ENCODE assay signal across 2 cellular contexts in genomic region chr2:234751275-234751938, GRCh38.
TF ChIP-seq lines count a peak whose summit lies in the region.

No MANE protein-coding gene starts in this region.

TF ChIP-seq in WTC11, 78 proteins besides CTCF, POLR2A, EP300 and RAD21 (continued from another document):
- TF ChIP-seq, protein P1, sequence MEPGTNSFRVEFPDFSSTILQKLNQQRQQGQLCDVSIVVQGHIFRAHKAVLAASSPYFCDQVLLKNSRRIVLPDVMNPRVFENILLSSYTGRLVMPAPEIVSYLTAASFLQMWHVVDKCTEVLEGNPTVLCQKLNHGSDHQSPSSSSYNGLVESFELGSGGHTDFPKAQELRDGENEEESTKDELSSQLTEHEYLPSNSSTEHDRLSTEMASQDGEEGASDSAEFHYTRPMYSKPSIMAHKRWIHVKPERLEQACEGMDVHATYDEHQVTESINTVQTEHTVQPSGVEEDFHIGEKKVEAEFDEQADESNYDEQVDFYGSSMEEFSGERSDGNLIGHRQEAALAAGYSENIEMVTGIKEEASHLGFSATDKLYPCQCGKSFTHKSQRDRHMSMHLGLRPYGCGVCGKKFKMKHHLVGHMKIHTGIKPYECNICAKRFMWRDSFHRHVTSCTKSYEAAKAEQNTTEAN (CRISPR knock-in tag; IDR thresholded peaks at IDR 0.05): no peak
- TF ChIP-seq ZNF416 (CRISPR knock-in tag; IDR thresholded peaks at IDR 0.05) (no peak), ELF4 (CRISPR knock-in tag; IDR thresholded peaks at IDR 0.05; ENCODE audit: low read depth) (no peak), SMAD3 (CRISPR knock-in tag; IDR thresholded peaks at IDR 0.05; ENCODE audit: borderline replicate concordance) (no peak), GTF2I (CRISPR knock-in tag; conservative IDR thresholded peaks at IDR 0.05) (no peak), NFYB (CRISPR knock-in tag; conservative IDR thresholded peaks at IDR 0.05; ENCODE audit: low read depth) (no peak), ZNF121 (CRISPR knock-in tag; IDR thresholded peaks at IDR 0.05) (no peak)
- TF ChIP-seq, protein P2, sequence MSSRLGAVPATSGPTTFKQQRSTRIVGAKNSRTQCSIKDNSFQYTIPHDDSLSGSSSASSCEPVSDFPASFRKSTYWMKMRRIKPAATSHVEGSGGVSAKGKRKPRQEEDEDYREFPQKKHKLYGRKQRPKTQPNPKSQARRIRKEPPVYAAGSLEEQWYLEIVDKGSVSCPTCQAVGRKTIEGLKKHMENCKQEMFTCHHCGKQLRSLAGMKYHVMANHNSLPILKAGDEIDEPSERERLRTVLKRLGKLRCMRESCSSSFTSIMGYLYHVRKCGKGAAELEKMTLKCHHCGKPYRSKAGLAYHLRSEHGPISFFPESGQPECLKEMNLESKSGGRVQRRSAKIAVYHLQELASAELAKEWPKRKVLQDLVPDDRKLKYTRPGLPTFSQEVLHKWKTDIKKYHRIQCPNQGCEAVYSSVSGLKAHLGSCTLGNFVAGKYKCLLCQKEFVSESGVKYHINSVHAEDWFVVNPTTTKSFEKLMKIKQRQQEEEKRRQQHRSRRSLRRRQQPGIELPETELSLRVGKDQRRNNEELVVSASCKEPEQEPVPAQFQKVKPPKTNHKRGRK (CRISPR knock-in tag; IDR thresholded peaks at IDR 0.05; ENCODE audit: borderline replicate concordance): no peak
- TF ChIP-seq, protein P3, sequence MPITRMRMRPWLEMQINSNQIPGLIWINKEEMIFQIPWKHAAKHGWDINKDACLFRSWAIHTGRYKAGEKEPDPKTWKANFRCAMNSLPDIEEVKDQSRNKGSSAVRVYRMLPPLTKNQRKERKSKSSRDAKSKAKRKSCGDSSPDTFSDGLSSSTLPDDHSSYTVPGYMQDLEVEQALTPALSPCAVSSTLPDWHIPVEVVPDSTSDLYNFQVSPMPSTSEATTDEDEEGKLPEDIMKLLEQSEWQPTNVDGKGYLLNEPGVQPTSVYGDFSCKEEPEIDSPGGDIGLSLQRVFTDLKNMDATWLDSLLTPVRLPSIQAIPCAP (CRISPR knock-in tag; IDR thresholded peaks at IDR 0.05): no peak

TF ChIP-seq in HepG2, 621 proteins besides CTCF, POLR2A, EP300 and RAD21 (continued from another document):
- TF ChIP-seq, protein P4, sequence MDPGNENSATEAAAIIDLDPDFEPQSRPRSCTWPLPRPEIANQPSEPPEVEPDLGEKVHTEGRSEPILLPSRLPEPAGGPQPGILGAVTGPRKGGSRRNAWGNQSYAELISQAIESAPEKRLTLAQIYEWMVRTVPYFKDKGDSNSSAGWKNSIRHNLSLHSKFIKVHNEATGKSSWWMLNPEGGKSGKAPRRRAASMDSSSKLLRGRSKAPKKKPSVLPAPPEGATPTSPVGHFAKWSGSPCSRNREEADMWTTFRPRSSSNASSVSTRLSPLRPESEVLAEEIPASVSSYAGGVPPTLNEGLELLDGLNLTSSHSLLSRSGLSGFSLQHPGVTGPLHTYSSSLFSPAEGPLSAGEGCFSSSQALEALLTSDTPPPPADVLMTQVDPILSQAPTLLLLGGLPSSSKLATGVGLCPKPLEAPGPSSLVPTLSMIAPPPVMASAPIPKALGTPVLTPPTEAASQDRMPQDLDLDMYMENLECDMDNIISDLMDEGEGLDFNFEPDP (CRISPR knock-in tag; conservative IDR thresholded peaks at IDR 0.05): 0 out of 2 replicates have a peak, but pooled peaks have one; percentile 58
TF ChIP-seq in HepG2: peak in this region for 3.
